ENCODE assay signal across 22 cellular contexts in genomic region chr7:140190588-140190987, GRCh38. TPM values are rescaled to one million over a fixed set of nuclear protein-coding genes. Genes with fewer than 3 reads are reported as not detected.
DNase-seq lines count a peak whose midpoint lies in the region; ATAC-seq, FAIRE-seq and TF ChIP-seq lines count a peak whose summit lies in the region.
"Had no signal": no experiment of that assay in that cellular context is flagged by ENCODE, and none has a peak within 500 bp of the region (broad histone marks: within the 10 kb centered on the region; RNA-seq: fewer than 3 reads in every experiment).

No MANE protein-coding gene starts in this region.

- H3K4me2 ChIP-seq in K562 (ENCODE audit: insufficient read depth, low read length), result no peak overlapping the region
- no peak overlapping the region for H3K4me2 ChIP-seq in endothelial cell of umbilical vein (ENCODE audit: insufficient read depth, low read length)
- H3K4me2 ChIP-seq: BLaER1, GM23338 had no signal

- H2AFZ ChIP-seq in K562 (ENCODE audit: low read depth, low read length) (no peak overlapping the region), endothelial cell of umbilical vein (ENCODE audit: low read depth, low read length) (no peak overlapping the region)
- H2AFZ ChIP-seq: GM23338 had no signal

- TF ChIP-seq POLR2A in K562 (conservative IDR thresholded peaks at IDR 0.05) (no peak), endothelial cell of umbilical vein (IDR thresholded peaks at IDR 0.05; ENCODE audit: low read depth, low read length) (no peak)

- no peak for TF ChIP-seq EP300 in K562 (IDR thresholded peaks at IDR 0.05; ENCODE audit: low read length)

- BruUV-seq in K562 (replicated peaks; lab: Mats Ljungman, UMichigan) (no TSS peak), endothelial cell of umbilical vein (replicated peaks; lab: Mats Ljungman, UMichigan) (no TSS peak)

- no peak overlapping the region for H3K9ac ChIP-seq in K562 (ENCODE audit: insufficient read depth in 1 of 2, low read depth in 2 of 2, low read length in 2 of 2)
- H3K9ac ChIP-seq in endothelial cell of umbilical vein (replicated peaks; ENCODE audit: extremely low read depth, insufficient read depth, low read length), result no peak overlapping the region
- H3K9ac ChIP-seq: BLaER1 had no signal

- H3K27me3 ChIP-seq in left ventricle myocardium inferior (ENCODE audit: low read depth) (no peaks in the 10 kb centered on the region), K562 (ENCODE audit: control insufficient read depth in 2 of 2, insufficient read depth in 2 of 2, low read length in 2 of 2) (peaks cover 2 to 4% of the 10 kb centered on the region in 2 experiments; a peak in 2 of 5 replicates), endothelial cell of umbilical vein (ENCODE audit: control insufficient read depth in 2 of 2, insufficient read depth in 2 of 2, low read length in 2 of 2) (peaks cover 0 to 3% of the 10 kb centered on the region in 2 experiments), aorta (ENCODE audit: control insufficient read depth in 1 of 2, insufficient read depth in 2 of 2, low read length in 1 of 2) (no peaks in the 10 kb centered on the region)
- H3K27me3 ChIP-seq: BLaER1 had no signal

- ATAC-seq in left cardiac atrium, result no peak
- ATAC-seq in K562, result no peak
- ATAC-seq in aorta (ENCODE audit: low FRiP score), result no peak
- ATAC-seq: CD8-positive, alpha-beta T cell; GM12878; GM23338; HCT116 had no signal

- no peaks in the 10 kb centered on the region for H3K36me3 ChIP-seq in left ventricle myocardium inferior
- no peaks in the 10 kb centered on the region for H3K36me3 ChIP-seq in K562 (ENCODE audit: control insufficient read depth, insufficient read depth, low read length)
- H3K36me3 ChIP-seq in endothelial cell of umbilical vein (ENCODE audit: control insufficient read depth in 2 of 2, extremely low read depth in 1 of 2, insufficient read depth in 2 of 2, low read length in 2 of 2), result no peaks in the 10 kb centered on the region
- H3K36me3 ChIP-seq in aorta (ENCODE audit: control insufficient read depth in 1 of 2, insufficient read depth in 2 of 2, low read length in 1 of 2), result no peaks in the 10 kb centered on the region
- H3K36me3 ChIP-seq: BLaER1 had no signal

- DNase-seq in NCI-H82 (lab: John Stamatoyannopoulos, UW) (peak; percentile 16), NCI-H82 treated with DMSO at 0.1 percent for 48 hours (lab: John Stamatoyannopoulos, UW; ENCODE audit: unreplicated experiment) (no peak), left ventricle myocardium inferior (no peak), left cardiac atrium (no peak), K562 (ENCODE audit: extremely low read depth in 1 of 4, low spot score in 3 of 4) (no peak), endothelial cell of umbilical vein (ENCODE audit: low read depth, low spot score) (peak; percentile 26), GM10248 (ENCODE audit: extremely low spot score) (no peak), aorta (no peak)
- DNase-seq: Caco-2; CD4-positive, CD25-positive, alpha-beta regulatory T cell; CD8-positive, alpha-beta T cell; DMS153; DND-41; H9 had no signal

- in situ Hi-C loops in K562 (cut with MboI), result no loop called here

- no peak for TF ChIP-seq RAD21 in K562 (CRISPR knock-in tag; conservative IDR thresholded peaks at IDR 0.05 in 1 of 2, IDR thresholded peaks at IDR 0.05 in 1 of 2)

- no peak for FAIRE-seq in K562 (lab: Jason Lieb, UNC)
- FAIRE-seq in endothelial cell of umbilical vein (lab: Jason Lieb, UNC), result no peak
- FAIRE-seq: A204.1, G401.6, GM12878 had no signal

- peak overlapping the region; percentile 45 for H3K27ac ChIP-seq in left ventricle myocardium inferior (replicated peaks)
- no peak overlapping the region for H3K27ac ChIP-seq in K562 (ENCODE audit: extremely low read depth, low read depth, low read length)
- H3K27ac ChIP-seq in endothelial cell of umbilical vein (ENCODE audit: insufficient read depth, low read depth, low read length), result no peak overlapping the region
- H3K27ac ChIP-seq in aorta (ENCODE audit: low read depth in 1 of 2, low read length in 2 of 2), result no peak overlapping the region
- H3K27ac ChIP-seq: 22Rv1, BLaER1, C4-2B had no signal

- H3K4me3 ChIP-seq in left ventricle myocardium inferior (no peak overlapping the region), K562 (no peak overlapping the region), endothelial cell of umbilical vein (replicated peaks in 1 of 3; ENCODE audit: insufficient read depth in 1 of 3, low read depth in 1 of 3, low read length in 3 of 3) (no peak overlapping the region), aorta (ENCODE audit: low read length in 2 of 2) (no peak overlapping the region)
- H3K4me3 ChIP-seq: BLaER1, GM12878, GM23338 had no signal

- no peaks in the 10 kb centered on the region for H4K20me1 ChIP-seq in K562 (replicated peaks; ENCODE audit: control insufficient read depth, insufficient read depth, low read length)
- no peaks in the 10 kb centered on the region for H4K20me1 ChIP-seq in endothelial cell of umbilical vein (replicated peaks; ENCODE audit: control insufficient read depth, extremely low read depth, insufficient read depth, low read length)
- H4K20me1 ChIP-seq: BLaER1 had no signal

- intact Hi-C loops in left ventricle myocardium inferior (cut with micrococcal nuclease) (no loop called here), left cardiac atrium (cut with DNase I) (no loop called here), K562 (cut with micrococcal nuclease) (no loop called here), endothelial cell of umbilical vein (cut with micrococcal nuclease) (no loop called here), aorta (cut with DNase I) (no loop called here)

- H3K4me1 ChIP-seq in left ventricle myocardium inferior (peaks cover 33% of the 10 kb centered on the region), K562 (replicated peaks in 1 of 2; ENCODE audit: control insufficient read depth in 2 of 2, insufficient read depth in 2 of 2, low read length in 2 of 2) (peaks cover 0 to 7% of the 10 kb centered on the region in 2 experiments; a peak in 2 of 5 replicates), endothelial cell of umbilical vein (ENCODE audit: control insufficient read depth, extremely low read depth, insufficient read depth, low read length) (no peaks in the 10 kb centered on the region), aorta (ENCODE audit: control insufficient read depth in 1 of 2, insufficient read depth in 2 of 2, low read length in 2 of 2) (no peaks in the 10 kb centered on the region)
- H3K4me1 ChIP-seq: BLaER1, Caco-2 had no signal

- TF ChIP-seq CTCF in left ventricle myocardium inferior (IDR thresholded peaks at IDR 0.05; ENCODE audit: borderline replicate concordance) (no peak), K562 (IDR thresholded peaks at IDR 0.05 in 2 of 3, conservative IDR thresholded peaks at IDR 0.05 in 1 of 3; ENCODE audit: insufficient read depth in 2 of 3, low read depth in 1 of 3, low read length in 3 of 3) (no peak), endothelial cell of umbilical vein (IDR thresholded peaks at IDR 0.05; ENCODE audit: extremely low read depth in 1 of 2, insufficient read depth in 1 of 2, low read depth in 1 of 2, low read length in 2 of 2) (no peak), GM10248 (IDR thresholded peaks at IDR 0.05; ENCODE audit: control extremely low read depth, extremely low read depth, low read depth, missing control alignments) (no peak)

- dilution Hi-C loops in endothelial cell of umbilical vein (cut with MboI; ENCODE audit: extremely low pct_ligation_motif_present, low sequenced_read_pairs), result no loop called here

- H3K79me2 ChIP-seq in K562 (ENCODE audit: control insufficient read depth, insufficient read depth, low read length), result no peaks in the 10 kb centered on the region
- H3K79me2 ChIP-seq in endothelial cell of umbilical vein (ENCODE audit: control insufficient read depth, insufficient read depth, low read length), result no peaks in the 10 kb centered on the region

- POLR2A ChIA-PET in K562 (lab: Yijun Ruan, JAX) (interaction anchor here (0.6 to 2.0 kb wide), 6 partner anchors 9 to 141 kb away, joined by 3 to 7 read pairs (median 3); no protein-coding TSS in a partner anchor), endothelial cell of umbilical vein (lab: Charles Lee) (no interaction called here), GM10248 (lab: Yijun Ruan, JAX) (no interaction called here)

- CTCF ChIA-PET in K562 (lab: Yijun Ruan, JAX; ENCODE audit: low intra/inter-chr PET ratio) (no interaction called here), endothelial cell of umbilical vein (lab: Charles Lee) (interaction anchor here (0.9 to 1.1 kb wide), 2 partner anchors 9 to 13 kb away, joined by 3 read pairs; no protein-coding TSS in a partner anchor), GM10248 (lab: Yijun Ruan, JAX) (no interaction called here)

- H3K9me1 ChIP-seq in K562 (ENCODE audit: control insufficient read depth, insufficient read depth, low read length) (no peaks in the 10 kb centered on the region), endothelial cell of umbilical vein (replicated peaks; ENCODE audit: control insufficient read depth, extremely low read depth, insufficient read depth, low read length) (no peaks in the 10 kb centered on the region)

- H3K9me3 ChIP-seq in left ventricle myocardium inferior (replicated peaks) (no peaks in the 10 kb centered on the region), K562 (replicated peaks; ENCODE audit: control insufficient read depth, insufficient read depth, low read depth, low read length) (no peaks in the 10 kb centered on the region), endothelial cell of umbilical vein (replicated peaks; ENCODE audit: control insufficient read depth, insufficient read depth, low read length) (no peaks in the 10 kb centered on the region), aorta (ENCODE audit: control insufficient read depth, low read length) (no peaks in the 10 kb centered on the region)
- H3K9me3 ChIP-seq: BLaER1, Caco-2 had no signal

RNA-seq across cellular contexts. Expression of gene KDM7A, which starts 13.8 kb away (rescaled TPM):
- total RNA-seq in left ventricle myocardium inferior (8.2 TPM), left cardiac atrium (10 to 100 TPM in 1 of 2 donors, 1 to 10 TPM in 1; 9.0 to 12.7 TPM), K562 (2014; rRNA removed) (7.4 and 8.4 TPM in 2 replicates), K562 (2014; rRNA removed; fragmentation: Illumina TruSeq; extraction: Trizol) (7.0 and 8.2 TPM in 2 replicates), K562 (2015; rRNA removed; fragmentation: Illumina TruSeq; extraction: Trizol) (3.5 and 4.1 TPM in 2 replicates), K562 (2021) (7.6 and 7.8 TPM in 2 replicates), endothelial cell of umbilical vein (4.9 and 7.3 TPM in 2 replicates), aorta (10 to 100 TPM; 19.5 to 24.9 TPM)
- total RNA-seq in K562 (2011; cell fraction: chromatin; rRNA removed; ENCODE audit: low replicate concordance), result 15.5 and 30.7 TPM in 2 replicates
- total RNA-seq in K562 (2011; cell fraction: nucleolus; rRNA removed), result 5.2 and 9.6 TPM in 2 replicates
- total RNA-seq in K562 (2011; cell fraction: nucleoplasm; rRNA removed), result 11.7 and 17.5 TPM in 2 replicates
- polyA plus RNA-seq in K562 (2011; rRNA removed) (6.4 and 7.6 TPM in 2 replicates), K562 (2014; fragmentation: Illumina TruSeq; extraction: Trizol) (8.3 and 10.3 TPM in 2 replicates), K562 (2014; fragmentation: Nextera tagmentation; extraction: Ambion mirVana) (1 to 10 TPM in 1 of 2 experiments, under 1 TPM in 1; 0.90 to 1.3 TPM), K562 (2014; rRNA removed) (4.4 and 6.7 TPM in 2 replicates), endothelial cell of umbilical vein (1.8 and 2.4 TPM in 2 replicates), aorta (1 to 10 TPM; 4.1 to 9.5 TPM)
- 2.1 and 3.7 TPM in 2 replicates for polyA plus RNA-seq in K562 (2011; cell fraction: cytosol; rRNA removed)
- polyA plus RNA-seq in K562 (2011; cell fraction: nucleus; rRNA removed), result 15.0 and 21.3 TPM in 2 replicates
- polyA plus RNA-seq in K562 (2012), result 2.9 and 5.2 TPM in 2 replicates
- polyA minus RNA-seq in K562 (2011; rRNA and poly(A)+ RNA removed), result 21.0 and 23.1 TPM in 2 replicates
- 7.3 and 9.8 TPM in 2 replicates for polyA minus RNA-seq in K562 (2011; cell fraction: cytosol; rRNA and poly(A)+ RNA removed)
- 9.2 and 16.3 TPM in 2 replicates for polyA minus RNA-seq in K562 (2011; cell fraction: nucleus; rRNA and poly(A)+ RNA removed)
- 1.7 and 2.2 TPM in 2 replicates for polyA plus RNA-seq in endothelial cell of umbilical vein (2011; cell fraction: cytosol; rRNA removed)
- polyA plus RNA-seq in endothelial cell of umbilical vein (2011; cell fraction: nucleus; rRNA removed), result 17.8 and 29.5 TPM in 2 replicates
- 3.5 and 3.7 TPM in 2 replicates for polyA plus RNA-seq in endothelial cell of umbilical vein (2012)
- 8.8 and 9.0 TPM in 2 replicates for polyA minus RNA-seq in endothelial cell of umbilical vein
- 1.9 TPM for polyA minus RNA-seq in endothelial cell of umbilical vein (2011; cell fraction: cytosol; rRNA and poly(A)+ RNA removed)
- 14.9 and 15.7 TPM in 2 replicates for polyA minus RNA-seq in endothelial cell of umbilical vein (2011; cell fraction: nucleus; rRNA and poly(A)+ RNA removed)

Comparison
In these comparisons a context has a peak if more than half of its experiments do, and no peak if none do; other contexts are left out.
1. DNase-seq: peak in NCI-H82 (single experiment) and endothelial cell of umbilical vein (single experiment); none in NCI-H82 treated with DMSO at 0.1 percent for 48 hours (single experiment), left ventricle myocardium inferior (single experiment), left cardiac atrium (single experiment), K562 (0 of 4), GM10248 (single experiment) and aorta (0 of 2).